In the genomic region with DNA sequence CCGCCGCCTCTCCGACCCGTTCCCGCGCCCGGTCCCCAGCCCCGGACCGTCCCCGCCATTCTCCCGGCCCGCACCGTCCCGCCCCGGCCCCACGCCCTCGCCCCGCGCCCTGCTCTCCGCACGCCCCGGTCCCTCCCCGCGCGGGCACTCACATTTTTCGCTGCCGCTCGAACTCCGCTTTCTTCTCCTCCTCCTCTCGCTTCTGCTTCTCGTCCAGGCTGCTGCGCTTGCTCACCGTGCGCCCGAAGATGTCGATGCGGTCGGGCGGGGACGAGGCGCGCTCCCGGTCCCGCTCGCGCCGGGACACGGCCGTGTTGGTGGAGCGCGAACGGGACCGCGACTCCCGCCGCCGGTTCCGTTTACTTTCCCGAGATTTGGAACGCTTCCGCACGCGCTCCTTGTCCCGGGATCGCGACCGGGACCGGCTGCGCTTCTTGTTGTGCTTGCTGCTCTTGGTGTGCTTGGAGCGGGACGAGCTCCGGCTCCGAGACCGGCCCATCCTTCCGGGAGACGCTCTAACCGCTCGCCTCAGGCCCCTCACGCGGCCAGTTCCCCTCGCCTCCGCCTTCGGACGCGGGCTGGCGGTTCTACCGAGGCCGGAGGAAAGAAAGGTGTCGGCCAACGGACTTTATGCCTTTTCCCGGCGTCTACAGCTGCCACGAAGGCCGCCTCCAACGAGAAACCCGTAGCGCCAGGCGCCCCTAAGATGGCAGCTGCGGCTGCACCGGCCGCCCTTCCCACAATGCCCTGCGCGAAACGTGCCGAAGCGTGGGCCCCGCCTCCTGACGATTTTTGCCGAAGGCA, we compare ENCODE assay signal across 1 cellular context.
TF ChIP-seq lines count a peak whose summit lies in the region.

A gene with protein sequence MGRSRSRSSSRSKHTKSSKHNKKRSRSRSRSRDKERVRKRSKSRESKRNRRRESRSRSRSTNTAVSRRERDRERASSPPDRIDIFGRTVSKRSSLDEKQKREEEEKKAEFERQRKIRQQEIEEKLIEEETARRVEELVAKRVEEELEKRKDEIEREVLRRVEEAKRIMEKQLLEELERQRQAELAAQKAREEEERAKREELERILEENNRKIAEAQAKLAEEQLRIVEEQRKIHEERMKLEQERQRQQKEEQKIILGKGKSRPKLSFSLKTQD (minus strand): TSS at position 717 of the 804 bp plus-strand sequence. CDS start 218 bp downstream, at position 499.

TF ChIP-seq in A549, 52 proteins besides CTCF, POLR2A, EP300 and RAD21 (continued from another document):
- TF ChIP-seq HOXB5 (CRISPR knock-in tag; IDR thresholded peaks at IDR 0.05) (no peak), SMC3 (IDR thresholded peaks at IDR 0.05) (no peak), EHF (CRISPR knock-in tag; IDR thresholded peaks at IDR 0.05) (no peak)
